In genomic region chr1:219210067-219210466, GRCh38 we compare ENCODE assay signal across 33 cellular contexts.
"Had no signal": no experiment of that assay in that cellular context is flagged by ENCODE, and none has a peak within 500 bp of the region (broad histone marks: within the 10 kb centered on the region; RNA-seq: fewer than 3 reads in every experiment).

No MANE protein-coding gene starts in this region.

- DNase-seq: activated CD4-positive, alpha-beta T cell treated with anti-CD3 and anti-CD28 coated beads, Interleukin-2, amount 10 ng/mL, durations not matched to agents 24 days and 14 days; activated CD4-positive, alpha-beta T cell treated with anti-CD3 and anti-CD28 coated beads, Interleukin-2, amount 50 U/mL, for 48 hours; activated CD8-positive, alpha-beta T cell treated with anti-CD3 and anti-CD28 coated beads, Interleukin-2, amount 10 ng/mL, durations not matched to agents 7 days and 5 days; activated gamma-delta T cell; activated naive CD4-positive, alpha-beta T cell treated with Interleukin-2 at 50 U/mL for 16 hours; activated naive CD8-positive, alpha-beta T cell treated with anti-CD3 and anti-CD28 coated beads, Interleukin-2, amount 10 ng/mL, durations not matched to agents 7 days and 5 days; activated T-cell treated with anti-CD3 and anti-CD28 coated beads, Interleukin-2, amount 50 U/mL, for 24 hours; amygdala; caudate nucleus; cerebellar nuclear complex; Kasumi-1; MG63; NCI-H1048; NCI-H1105 treated with DMSO at 0.1 percent for 48 hours; NCI-H1436; NCI-H1694; NCI-H1930; NCI-H2081 treated with DMSO at 0.1 percent for 48 hours; NCI-H226; NCI-H446 treated with DMSO at 0.1 percent for 48 hours; NCI-H524 treated with DMSO at 0.1 percent for 48 hours; NCI-H748 treated with DMSO at 0.1 percent for 48 hours; NK-92 treated with Interleukin-12 subunit alpha and Interleukin-12 subunit beta, amount 100 ng/mL, for 24 hours; PC-9; Right ventricle myocardium superior; SK-N-SH had no signal

- H3K4me1 Mint-ChIP-seq: activated CD4-positive, alpha-beta T cell treated with anti-CD3 and anti-CD28 coated beads, Interleukin-2, amount 10 ng/mL, durations not matched to agents 24 days and 14 days; activated naive CD4-positive, alpha-beta T cell treated with anti-CD3 and anti-CD28 coated beads, Interleukin-2, amount 50 U/mL, for 24 hours had no signal

- H3K27me3 Mint-ChIP-seq: activated CD4-positive, alpha-beta T cell treated with anti-CD3 and anti-CD28 coated beads, Interleukin-2, amount 10 ng/mL, durations not matched to agents 24 days and 14 days; activated naive CD4-positive, alpha-beta T cell treated with anti-CD3 and anti-CD28 coated beads, Interleukin-2, amount 50 U/mL, for 24 hours; activated naive CD8-positive, alpha-beta T cell treated with anti-CD3 and anti-CD28 coated beads, Interleukin-2, amount 10 ng/mL, durations not matched to agents 7 days and 5 days; activated T-cell treated with anti-CD3 and anti-CD28 coated beads, Interleukin-2, amount 50 U/mL, for 24 hours had no signal

- H3K4me3 Mint-ChIP-seq: activated CD4-positive, alpha-beta T cell treated with anti-CD3 and anti-CD28 coated beads, Interleukin-2, amount 10 ng/mL, durations not matched to agents 24 days and 14 days; activated CD8-positive, alpha-beta T cell treated with anti-CD3 and anti-CD28 coated beads, Interleukin-2, amount 10 ng/mL, durations not matched to agents 7 days and 5 days; activated naive CD4-positive, alpha-beta T cell treated with anti-CD3 and anti-CD28 coated beads, Interleukin-2, amount 50 U/mL, for 24 hours; activated naive CD8-positive, alpha-beta T cell treated with anti-CD3 and anti-CD28 coated beads, Interleukin-2, amount 10 ng/mL, durations not matched to agents 7 days and 5 days; activated T-cell treated with anti-CD3 and anti-CD28 coated beads, Interleukin-2, amount 50 U/mL, for 24 hours; T-helper 1 cell treated with Interleukin-12 subunit alpha and Interleukin-12 subunit beta and Interleukin-4 antibody, amounts not matched to agents 30 μg/mL and 1 μg/mL, for 36 hours; T-helper 2 cell treated with Interferon-gamma antibody and Interleukin-4, amounts not matched to agents 5 μg/mL and 100 μg/mL, for 36 hours had no signal

- H3K4me3 ChIP-seq: ascending aorta, breast epithelium, MG63, PC-9, SJSA1 had no signal

- H3K9me3 Mint-ChIP-seq: activated CD4-positive, alpha-beta T cell treated with anti-CD3 and anti-CD28 coated beads, Interleukin-2, amount 10 ng/mL, durations not matched to agents 24 days and 14 days; activated naive CD4-positive, alpha-beta T cell treated with anti-CD3 and anti-CD28 coated beads, Interleukin-2, amount 50 U/mL, for 24 hours; activated naive CD8-positive, alpha-beta T cell treated with anti-CD3 and anti-CD28 coated beads, Interleukin-2, amount 10 ng/mL, durations not matched to agents 7 days and 5 days; activated T-cell treated with anti-CD3 and anti-CD28 coated beads, Interleukin-2, amount 50 U/mL, for 24 hours; activated T-helper 2 cell treated with anti-CD3 and anti-CD28 coated beads, Interferon-gamma antibody, Interleukin-2, Interleukin-4, amounts not matched to agents 10 μg/mL and 5 μg/mL and 100 μg/mL, durations not matched to agents 14 hours and 24 hours and 36 hours; T-helper 1 cell treated with Interleukin-12 subunit alpha and Interleukin-12 subunit beta and Interleukin-4 antibody, amounts not matched to agents 30 μg/mL and 1 μg/mL, for 36 hours; T-helper 2 cell treated with Interferon-gamma antibody and Interleukin-4, amounts not matched to agents 5 μg/mL and 100 μg/mL, for 36 hours had no signal

- H3K27ac Mint-ChIP-seq: activated CD4-positive, alpha-beta T cell treated with anti-CD3 and anti-CD28 coated beads, Interleukin-2, amount 10 ng/mL, durations not matched to agents 24 days and 14 days; activated CD8-positive, alpha-beta T cell treated with anti-CD3 and anti-CD28 coated beads, Interleukin-2, amount 10 ng/mL, durations not matched to agents 7 days and 5 days; activated naive CD4-positive, alpha-beta T cell treated with anti-CD3 and anti-CD28 coated beads, Interleukin-2, amount 50 U/mL, for 24 hours; activated naive CD8-positive, alpha-beta T cell treated with anti-CD3 and anti-CD28 coated beads, Interleukin-2, amount 10 ng/mL, durations not matched to agents 7 days and 5 days; activated T-cell treated with anti-CD3 and anti-CD28 coated beads, Interleukin-2, amount 50 U/mL, for 24 hours; activated T-helper 2 cell treated with anti-CD3 and anti-CD28 coated beads, Interferon-gamma antibody, Interleukin-2, Interleukin-4, amounts not matched to agents 10 μg/mL and 5 μg/mL and 100 μg/mL, durations not matched to agents 14 hours and 24 hours and 36 hours; T-helper 1 cell treated with Interleukin-12 subunit alpha and Interleukin-12 subunit beta and Interleukin-4 antibody, amounts not matched to agents 30 μg/mL and 1 μg/mL, for 36 hours; T-helper 2 cell treated with Interferon-gamma antibody and Interleukin-4, amounts not matched to agents 5 μg/mL and 100 μg/mL, for 36 hours had no signal
